In genomic region chr12:46542-46941, GRCh38 we compare ENCODE assay signal across 8 cellular contexts. TPM values are rescaled to one million over a fixed set of nuclear protein-coding genes. Genes with fewer than 3 reads are reported as not detected.
"Had no signal": no experiment of that assay in that cellular context is flagged by ENCODE, and none has a peak within 500 bp of the region (broad histone marks: within the 10 kb centered on the region; RNA-seq: fewer than 3 reads in every experiment).

No MANE protein-coding gene starts in this region.

RNA-seq across cellular contexts. Expression of gene IQSEC3, which starts 20.0 kb away (rescaled TPM):
- total RNA-seq: LHCN-M2, MCF 10A, NCI-H460, OCI-LY7, PC-9, RPMI7951, SJCRH30, SK-MEL-5 had no signal
